In the genomic region with DNA sequence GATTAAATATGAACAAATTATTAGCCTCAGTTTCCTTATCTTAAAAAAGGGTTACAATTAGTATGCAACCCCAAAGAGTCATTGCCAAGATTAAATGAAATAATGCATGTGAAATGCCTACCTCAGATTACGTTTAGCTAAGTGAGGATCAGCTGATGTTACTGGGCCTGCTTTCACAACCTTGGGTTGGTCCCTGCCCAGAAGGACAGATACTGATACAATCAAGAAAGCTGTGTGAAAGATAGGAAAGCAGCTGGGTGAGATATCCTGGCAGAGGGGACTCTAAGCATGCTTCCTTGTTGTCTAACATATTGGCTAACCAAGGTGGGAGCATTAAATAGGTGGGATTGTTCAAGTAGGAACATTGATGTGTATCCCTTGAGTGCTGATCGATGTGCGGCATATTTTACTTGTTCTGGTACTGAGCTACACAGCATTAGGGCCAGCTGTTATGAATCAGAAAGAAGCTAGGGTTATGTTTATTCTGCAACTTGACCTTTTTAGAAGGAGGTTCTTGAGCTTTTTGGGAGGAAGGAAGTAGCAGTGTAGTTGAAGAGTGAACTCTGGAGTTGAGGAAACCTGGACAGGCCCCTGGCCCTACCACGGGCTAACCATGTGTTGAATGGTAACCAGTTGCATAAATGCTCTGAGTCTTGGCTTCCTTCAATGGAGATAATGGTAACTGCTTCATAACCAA, we compare ENCODE assay signal across 2 cellular contexts.
A peak's percentile ranks its signal among the peaks of the same experiment; 100 is the strongest.
TF ChIP-seq lines count a peak whose summit lies in the region.

No MANE protein-coding gene starts in this region.

TF ChIP-seq in HEK293, 187 proteins besides CTCF, POLR2A, EP300 and RAD21 (continued from another document):
- no peak for TF ChIP-seq ZNF16 (tag by site-specific recombination; IDR thresholded peaks at IDR 0.05; ENCODE audit: low read depth)
- no peak for TF ChIP-seq ZNF366 (tag by site-specific recombination; conservative IDR thresholded peaks at IDR 0.05)
- no peak for TF ChIP-seq SP7 (tag by site-specific recombination; IDR thresholded peaks at IDR 0.05)
- TF ChIP-seq ZNF274 (IDR thresholded peaks at IDR 0.05; ENCODE audit: low read length) = no peak
- TF ChIP-seq ZNF274 (tag by site-specific recombination; IDR thresholded peaks at IDR 0.05; ENCODE audit: borderline replicate concordance) = no peak

TF ChIP-seq in K562, 482 proteins besides CTCF, POLR2A, EP300 and RAD21 (continued from another document):
- TF ChIP-seq TFAP4 (CRISPR knock-in tag; IDR thresholded peaks at IDR 0.05; ENCODE audit: borderline replicate concordance) = peak; percentile 13; the same call in 1 of the 2 replicates
- peak; percentile 37; the same call in 1 of the 2 replicates for TF ChIP-seq CBFA2T3 (IDR thresholded peaks at IDR 0.05)
- TF ChIP-seq CEBPB (tag; IDR thresholded peaks at IDR 0.05) = peak; percentile 18; the same call in 1 of the 2 replicates
TF ChIP-seq in K562: peak in this region for 4.
